ENCODE assay signal across 8 cellular contexts in the genomic region with DNA sequence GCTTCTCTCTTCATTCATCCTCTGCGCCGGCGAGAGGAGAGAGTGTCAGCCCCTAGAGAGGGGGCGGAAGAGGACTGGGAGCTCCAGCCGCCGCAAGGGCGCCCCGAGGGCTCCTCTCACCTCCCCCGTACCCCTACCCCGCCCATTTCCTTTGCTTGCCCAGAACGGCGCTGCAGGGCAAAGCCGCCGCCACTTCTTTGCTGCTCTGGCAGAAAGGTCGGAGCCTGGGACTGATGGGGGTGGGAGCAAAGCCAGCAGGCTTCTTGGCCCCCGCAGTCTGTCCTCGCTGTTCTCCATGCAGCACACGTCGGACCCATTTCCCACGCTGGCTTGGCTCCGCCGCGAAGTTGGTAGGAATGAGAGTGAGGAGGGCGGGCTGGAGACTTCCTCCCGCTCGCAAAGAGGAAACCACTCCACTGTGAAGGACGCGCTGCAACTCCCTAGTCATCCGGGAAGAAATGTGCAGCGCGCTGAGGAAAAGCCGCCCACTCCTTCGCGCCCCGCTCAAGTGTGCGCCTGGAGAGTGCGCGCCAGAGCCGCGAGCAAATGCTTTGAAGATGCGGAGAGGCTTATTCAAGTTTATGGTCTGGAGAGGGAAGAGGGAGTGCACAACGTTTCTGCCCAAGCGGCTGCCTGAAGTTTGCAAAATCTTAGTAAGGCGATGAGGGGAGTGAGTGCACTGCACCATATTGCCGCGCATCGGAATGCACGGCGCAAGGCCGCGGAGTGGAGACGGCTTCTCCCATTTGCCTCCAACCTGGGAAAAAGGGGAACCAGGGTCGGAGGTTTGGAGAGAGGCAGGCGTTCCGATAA. TPM values are rescaled to one million over a fixed set of nuclear protein-coding genes. Genes with fewer than 3 reads are reported as not detected.
DNase-seq lines count a peak whose midpoint lies in the region; ATAC-seq and TF ChIP-seq lines count a peak whose summit lies in the region.

No MANE protein-coding gene starts in this region.

- peaks cover 36% of the 10 kb centered on the region for H3K27me3 Mint-ChIP-seq in CD4-positive, CD25-positive, alpha-beta regulatory T cell

- H3K9ac ChIP-seq in smooth muscle cell (ENCODE audit: low read depth), result no peak overlapping the region

- no peak overlapping the region for H3K27ac Mint-ChIP-seq in CD4-positive, CD25-positive, alpha-beta regulatory T cell

- peak overlapping the region; percentile 76 for H2AFZ ChIP-seq in smooth muscle cell (ENCODE audit: low read depth)

- H3K4me1 ChIP-seq in CD4-positive, CD25-positive, alpha-beta regulatory T cell (ENCODE audit: control insufficient read depth, insufficient read depth, low read length, poor library complexity, severe bottlenecking), result peaks cover 6% of the 10 kb centered on the region
- H3K4me1 ChIP-seq in smooth muscle cell (ENCODE audit: low read depth), result no peaks in the 10 kb centered on the region

- no peaks in the 10 kb centered on the region for H3K9me3 ChIP-seq in CD4-positive, CD25-positive, alpha-beta regulatory T cell (ENCODE audit: control insufficient read depth in 2 of 2, low read length in 2 of 2)
- H3K9me3 ChIP-seq in smooth muscle cell (replicated peaks; ENCODE audit: low read depth), result no peaks in the 10 kb centered on the region

- H3K36me3 Mint-ChIP-seq in CD4-positive, CD25-positive, alpha-beta regulatory T cell, result no peaks in the 10 kb centered on the region

- H3K4me2 ChIP-seq in smooth muscle cell, result peak overlapping the region; percentile 91

- no peak overlapping the region for H3K4me3 ChIP-seq in CD4-positive, CD25-positive, alpha-beta regulatory T cell (ENCODE audit: low read depth, low read length)
- H3K4me3 ChIP-seq in choroid plexus epithelial cell (ENCODE audit: low read depth, low read length), result peak overlapping the region; percentile 70
- H3K4me3 ChIP-seq in kidney epithelial cell (ENCODE audit: low read depth, low read length), result peak overlapping the region; percentile 57
- H3K4me3 ChIP-seq in smooth muscle cell, result peak overlapping the region; percentile 69

- peaks cover 10% of the 10 kb centered on the region for H3K27me3 ChIP-seq in CD4-positive, CD25-positive, alpha-beta regulatory T cell (ENCODE audit: control insufficient read depth, insufficient read depth, low read length)
- peaks cover 10% of the 10 kb centered on the region for H3K27me3 ChIP-seq in kidney epithelial cell (ENCODE audit: control insufficient read depth, insufficient read depth, low read length)
- H3K27me3 ChIP-seq in smooth muscle cell (ENCODE audit: low read depth), result no peaks in the 10 kb centered on the region

- no peaks in the 10 kb centered on the region for H3K36me3 ChIP-seq in CD4-positive, CD25-positive, alpha-beta regulatory T cell (ENCODE audit: control insufficient read depth, insufficient read depth, low read length)
- H3K36me3 ChIP-seq in kidney epithelial cell (ENCODE audit: control insufficient read depth, insufficient read depth, low read length) (no peaks in the 10 kb centered on the region), smooth muscle cell (ENCODE audit: low read depth) (no peaks in the 10 kb centered on the region)

- peaks cover 8% of the 10 kb centered on the region for H3K79me2 ChIP-seq in smooth muscle cell (ENCODE audit: low read depth)

- under 1% methylated on average over 55 of the region's 55 CpGs for WGBS in smooth muscle cell (ENCODE audit: low lambda C conversion rate)

- H3F3A ChIP-seq in smooth muscle cell (ENCODE audit: low read depth), result peaks cover 4% of the 10 kb centered on the region

- peak in 2 of 3 donors; percentile 7 to 38 for DNase-seq in CD4-positive, CD25-positive, alpha-beta regulatory T cell
- peak; percentile 9 for DNase-seq in OCI-M2 (lab: John Stamatoyannopoulos, UW; ENCODE audit: unreplicated experiment)
- peak; percentile 70 for DNase-seq in choroid plexus epithelial cell (ENCODE audit: low read depth)
- no peak for DNase-seq in kidney epithelial cell (ENCODE audit: low read depth)
- DNase-seq in smooth muscle cell (lab: John Stamatoyannopoulos, UW; ENCODE audit: unreplicated experiment), result no peak
- no peak for DNase-seq in HuH-7.5 (ENCODE audit: low spot score)

- peaks cover 0 to 24% (median 4%) of the 10 kb centered on the region in 4 donors for H3K4me1 Mint-ChIP-seq in CD4-positive, CD25-positive, alpha-beta regulatory T cell

- TF ChIP-seq CTCF in choroid plexus epithelial cell (conservative IDR thresholded peaks at IDR 0.05; ENCODE audit: low read depth, low read length) (no peak), kidney epithelial cell (IDR thresholded peaks at IDR 0.05; ENCODE audit: insufficient read depth, low read length, poor library complexity, severe bottlenecking) (no peak), smooth muscle cell (IDR thresholded peaks at IDR 0.05; ENCODE audit: borderline replicate concordance, insufficient read depth, poor library complexity, severe bottlenecking) (peak; percentile 4)

- H3K4me3 Mint-ChIP-seq in CD4-positive, CD25-positive, alpha-beta regulatory T cell, result peak overlapping the region in 2 of 4 donors; percentile 41 to 66

- no peak overlapping the region for H3K27ac ChIP-seq in CD4-positive, CD25-positive, alpha-beta regulatory T cell (ENCODE audit: insufficient read depth, low read length, poor library complexity, severe bottlenecking)
- H3K27ac ChIP-seq in smooth muscle cell (ENCODE audit: low read depth), result peak overlapping the region; percentile 44

- peaks cover 0 to 7% (median 0%) of the 10 kb centered on the region in 7 donors for H3K9me3 Mint-ChIP-seq in CD4-positive, CD25-positive, alpha-beta regulatory T cell

- ATAC-seq in CD4-positive, CD25-positive, alpha-beta regulatory T cell (ENCODE audit: low read depth in 2 of 2), result no peak
- ATAC-seq in GM21576 (IDR thresholded peaks at IDR 0.05; ENCODE audit: unreplicated experiment) (peak; percentile 48), HG03108 (IDR thresholded peaks at IDR 0.05; ENCODE audit: unreplicated experiment) (no peak)

- H4K20me1 ChIP-seq in smooth muscle cell (ENCODE audit: low read depth), result peaks cover 1% of the 10 kb centered on the region

RNA-seq across cellular contexts. Expression of gene PCDH7, which starts 2.8 kb away (rescaled TPM):
- not detected for total RNA-seq in CD4-positive, CD25-positive, alpha-beta regulatory T cell
- not detected for polyA plus RNA-seq in CD4-positive, CD25-positive, alpha-beta regulatory T cell
- total RNA-seq in kidney epithelial cell, result 8.2 and 9.7 TPM in 2 replicates
- total RNA-seq in smooth muscle cell, result 35.5 and 35.7 TPM in 2 replicates
- polyA plus RNA-seq in smooth muscle cell, result 12.3 and 25.5 TPM in 2 replicates

Comparison
In these comparisons a context has a peak if more than half of its experiments do, and no peak if none do; other contexts are left out.
1. DNase-seq: peak in CD4-positive, CD25-positive, alpha-beta regulatory T cell (2 of 3), OCI-M2 (single experiment) and choroid plexus epithelial cell (single experiment); none in kidney epithelial cell (single experiment), smooth muscle cell (single experiment) and HuH-7.5 (single experiment).